In genomic region chr10:86599729-86600128, GRCh38 we compare ENCODE assay signal across 11 cellular contexts. TPM values are rescaled to one million over a fixed set of nuclear protein-coding genes. Genes with fewer than 3 reads are reported as not detected.
DNase-seq lines count a peak whose midpoint lies in the region; ATAC-seq and TF ChIP-seq lines count a peak whose summit lies in the region.
"Had no signal": no experiment of that assay in that cellular context is flagged by ENCODE, and none has a peak within 500 bp of the region (broad histone marks: within the 10 kb centered on the region; RNA-seq: fewer than 3 reads in every experiment).

No MANE protein-coding gene starts in this region.

- no peaks in the 10 kb centered on the region for H3K36me3 ChIP-seq in neural progenitor cell

- H3F3A ChIP-seq in neural progenitor cell (ENCODE audit: low read depth): no peaks in the 10 kb centered on the region

- peaks cover 8% of the 10 kb centered on the region for H3K4me1 Mint-ChIP-seq in neural progenitor cell
- no peaks in the 10 kb centered on the region for H3K4me1 Mint-ChIP-seq in activated naive CD8-positive, alpha-beta T cell treated with anti-CD3 and anti-CD28 coated beads, Interleukin-2, amount 50 U/mL, for 24 hours
- H3K4me1 Mint-ChIP-seq: central memory CD8-positive, alpha-beta T cell had no signal

- H3K4me3 Mint-ChIP-seq in neural progenitor cell: no peak overlapping the region
- H3K4me3 Mint-ChIP-seq in activated naive CD8-positive, alpha-beta T cell treated with anti-CD3 and anti-CD28 coated beads, Interleukin-2, amount 50 U/mL, for 24 hours: no peak overlapping the region
- H3K4me3 Mint-ChIP-seq: central memory CD8-positive, alpha-beta T cell; T-helper 1 cell treated with Interleukin-12 subunit alpha and Interleukin-12 subunit beta and Interleukin-4 antibody, amounts not matched to agents 30 μg/mL and 1 μg/mL, for 36 hours had no signal

- peaks cover 3% of the 10 kb centered on the region for H3K27me3 Mint-ChIP-seq in neural progenitor cell (ENCODE audit: insufficient read depth, low read depth)
- H3K27me3 Mint-ChIP-seq in activated naive CD8-positive, alpha-beta T cell treated with anti-CD3 and anti-CD28 coated beads, Interleukin-2, amount 50 U/mL, for 24 hours: no peaks in the 10 kb centered on the region

- no peaks in the 10 kb centered on the region for H3K9me3 ChIP-seq in neural progenitor cell (ENCODE audit: low read depth)

- H3K27me3 ChIP-seq in neural progenitor cell: no peaks in the 10 kb centered on the region

- H3K36me3 Mint-ChIP-seq in neural progenitor cell: no peaks in the 10 kb centered on the region
- no peaks in the 10 kb centered on the region for H3K36me3 Mint-ChIP-seq in activated naive CD8-positive, alpha-beta T cell treated with anti-CD3 and anti-CD28 coated beads, Interleukin-2, amount 50 U/mL, for 24 hours (ENCODE audit: low read depth)

- H3K9me3 Mint-ChIP-seq in neural progenitor cell: no peaks in the 10 kb centered on the region
- no peaks in the 10 kb centered on the region for H3K9me3 Mint-ChIP-seq in activated naive CD8-positive, alpha-beta T cell treated with anti-CD3 and anti-CD28 coated beads, Interleukin-2, amount 50 U/mL, for 24 hours
- H3K9me3 Mint-ChIP-seq: central memory CD8-positive, alpha-beta T cell; T-helper 1 cell treated with Interleukin-12 subunit alpha and Interleukin-12 subunit beta and Interleukin-4 antibody, amounts not matched to agents 30 μg/mL and 1 μg/mL, for 36 hours had no signal

- no peak overlapping the region for H3K4me2 ChIP-seq in neural progenitor cell

- H3K4me3 ChIP-seq in neural progenitor cell: no peak overlapping the region

- DNase-seq in SKM-1 treated with dmso at 0.1 percent for 144 hours (lab: John Stamatoyannopoulos, UW; ENCODE audit: unreplicated experiment) (peak; percentile 33), SKM-1 (lab: John Stamatoyannopoulos, UW; ENCODE audit: unreplicated experiment) (no peak), NOMO-1 treated with DMSO at 0.1 percent for 48 hours (lab: John Stamatoyannopoulos, UW; ENCODE audit: unreplicated experiment) (peak; percentile 41), neural progenitor cell (ENCODE audit: low spot score) (peak; percentile 28), NCI-H1930 (lab: John Stamatoyannopoulos, UW) (no peak)
- no peak for DNase-seq in central memory CD4-positive, alpha-beta T cell
- DNase-seq in activated naive CD8-positive, alpha-beta T cell treated with anti-CD3 and anti-CD28 coated beads, Interleukin-2, amount 50 U/mL, for 24 hours: no peak
- DNase-seq: mammary epithelial cell had no signal

- no peak overlapping the region for H3K9ac ChIP-seq in neural progenitor cell

- no peaks in the 10 kb centered on the region for H4K20me1 ChIP-seq in neural progenitor cell (ENCODE audit: low read depth)

- peaks cover 10% of the 10 kb centered on the region for H3K4me1 ChIP-seq in neural progenitor cell

- peak overlapping the region; percentile 75 for H2AFZ ChIP-seq in neural progenitor cell (replicated peaks)

- peak; percentile 76 for ATAC-seq in HG02642 (IDR thresholded peaks at IDR 0.05; ENCODE audit: poor library complexity, unreplicated experiment)
- no peak for ATAC-seq in activated naive CD8-positive, alpha-beta T cell treated with anti-CD3 and anti-CD28 coated beads, Interleukin-2, amount 50 U/mL, for 24 hours

- no peak for TF ChIP-seq CTCF in neural progenitor cell (IDR thresholded peaks at IDR 0.05)

- H3K79me2 ChIP-seq in neural progenitor cell (ENCODE audit: low read depth): no peaks in the 10 kb centered on the region

- no peak overlapping the region for H3K27ac Mint-ChIP-seq in neural progenitor cell
- H3K27ac Mint-ChIP-seq in activated naive CD8-positive, alpha-beta T cell treated with anti-CD3 and anti-CD28 coated beads, Interleukin-2, amount 50 U/mL, for 24 hours: no peak overlapping the region
- H3K27ac Mint-ChIP-seq: T-helper 1 cell treated with Interleukin-12 subunit alpha and Interleukin-12 subunit beta and Interleukin-4 antibody, amounts not matched to agents 30 μg/mL and 1 μg/mL, for 36 hours had no signal

- no peak overlapping the region for H3K27ac ChIP-seq in neural progenitor cell

RNA-seq across cellular contexts. Expression of gene OPN4, which starts 54.6 kb away (rescaled TPM):
- total RNA-seq in neural progenitor cell (ENCODE audit: low replicate concordance): not detected in 2 replicates
- total RNA-seq: mammary epithelial cell had no signal

Comparison
In these comparisons a context has a peak if more than half of its experiments do, and no peak if none do; other contexts are left out.
1. DNase-seq: peak in SKM-1 treated with dmso at 0.1 percent for 144 hours (single experiment), NOMO-1 treated with DMSO at 0.1 percent for 48 hours (single experiment) and neural progenitor cell (single experiment); none in SKM-1 (single experiment), central memory CD4-positive, alpha-beta T cell (single experiment), NCI-H1930 (0 of 2) and activated naive CD8-positive, alpha-beta T cell treated with anti-CD3 and anti-CD28 coated beads, Interleukin-2, amount 50 U/mL, for 24 hours (single experiment).